24 cellular contexts compared by ENCODE assay signal in the genomic region with DNA sequence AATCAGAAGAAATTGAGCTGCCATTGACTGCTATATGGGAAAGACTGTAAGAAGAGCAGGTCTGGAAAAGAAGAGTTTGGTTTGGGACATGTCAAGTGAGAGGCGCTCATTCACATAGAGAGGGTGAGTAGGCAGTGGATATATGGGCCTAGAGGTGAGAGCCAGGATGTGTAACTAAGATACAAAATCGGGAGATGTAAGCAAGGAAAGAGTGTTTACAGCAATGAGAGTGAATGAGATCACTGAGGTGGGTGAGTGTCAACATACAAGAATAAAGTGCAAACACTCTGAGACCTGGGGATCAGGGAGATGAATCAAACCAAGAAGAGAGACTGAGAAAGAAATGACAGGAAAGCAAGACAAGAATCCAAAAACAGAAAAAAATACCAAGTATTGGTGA. TPM values are rescaled to one million over a fixed set of nuclear protein-coding genes. Genes with fewer than 3 reads are reported as not detected.
DNase-seq lines count a peak whose midpoint lies in the region; ATAC-seq and TF ChIP-seq lines count a peak whose summit lies in the region.
"Had no signal": no experiment of that assay in that cellular context is flagged by ENCODE, and none has a peak within 500 bp of the region (broad histone marks: within the 10 kb centered on the region; RNA-seq: fewer than 3 reads in every experiment).

No MANE protein-coding gene starts in this region.

- 55 to 74% (median 63%) methylated on average over 2 of the region's 2 CpGs for WGBS in stomach, 5 donors

- H3K9me3 ChIP-seq in CD4-positive, alpha-beta T cell (ENCODE audit: control insufficient read depth, low read length): no peaks in the 10 kb centered on the region
- no peaks in the 10 kb centered on the region for H3K9me3 ChIP-seq in stomach
- H3K9me3 ChIP-seq: heart right ventricle, right lobe of liver had no signal

- intact Hi-C loops in CD4-positive, alpha-beta T cell (cut with DNase I, micrococcal nuclease): no loop called here
- intact Hi-C loops in activated CD8-positive, alpha-beta T cell treated with anti-CD3 and anti-CD28 coated beads for 36 hours (cut with micrococcal nuclease): no loop called here
- intact Hi-C loops in stomach (cut with DNase I; ENCODE audit: low total_unique reads): no loop called here

- H3K27ac ChIP-seq in CD4-positive, alpha-beta T cell (ENCODE audit: low read depth, low read length): no peak overlapping the region
- no peak overlapping the region for H3K27ac ChIP-seq in stomach
- H3K27ac ChIP-seq: 22Rv1, dorsolateral prefrontal cortex, epithelial cell of prostate, GM23248, heart right ventricle, KMS-11, right lobe of liver had no signal

- DNase-seq in DMS53 (lab: John Stamatoyannopoulos, UW) (peak; percentile 24), DMS53 treated with DMSO at 0.1 percent for 48 hours (lab: John Stamatoyannopoulos, UW; ENCODE audit: unreplicated experiment) (no peak), naive B cell (no peak), D341Med (ENCODE audit: low spot score) (no peak), stomach (no peak)
- DNase-seq in CD4-positive, alpha-beta T cell: no peak
- DNase-seq in activated CD8-positive, alpha-beta T cell treated with anti-CD3 and anti-CD28 coated beads for 36 hours: no peak
- DNase-seq: activated CD4-positive, CD25-positive, alpha-beta regulatory T cell; activated gamma-delta T cell treated with Interleukin-2 at 50 U/mL for 16 hours; COR-L47; dorsolateral prefrontal cortex; GM23248; heart right ventricle; NCI-H146; NCI-H2171 treated with DMSO at 0.1 percent for 48 hours; NCI-H774; nephron progenitor cell; posterior cingulate gyrus; right lobe of liver had no signal

- no peak for ATAC-seq in CD4-positive, alpha-beta T cell (ENCODE audit: poor library complexity)
- no peak for ATAC-seq in activated CD8-positive, alpha-beta T cell treated with anti-CD3 and anti-CD28 coated beads for 36 hours
- ATAC-seq in naive B cell (ENCODE audit: low read depth in 2 of 2) (no peak), HG02763 (IDR thresholded peaks at IDR 0.05; ENCODE audit: unreplicated experiment) (no peak)
- ATAC-seq: heart right ventricle, right lobe of liver, SK-N-SH treated with all-trans-retinoic acid at 6 μM for 48 hours had no signal

- no peaks in the 10 kb centered on the region for H3K4me1 ChIP-seq in stomach
- H3K4me1 ChIP-seq: right lobe of liver had no signal

- H3K4me3 Mint-ChIP-seq in CD4-positive, alpha-beta T cell: peak overlapping the region; percentile 21
- H3K4me3 Mint-ChIP-seq in activated CD8-positive, alpha-beta T cell treated with anti-CD3 and anti-CD28 coated beads for 36 hours: no peak overlapping the region
- H3K4me3 Mint-ChIP-seq in naive B cell: peak overlapping the region in 3 of 8 donors; percentile 8 to 73 (median 29)
- H3K4me3 Mint-ChIP-seq: nephron progenitor cell had no signal

- TF ChIP-seq POLR2A in stomach (IDR thresholded peaks at IDR 0.05): no peak

- H3K4me3 ChIP-seq in stomach: no peak overlapping the region
- H3K4me3 ChIP-seq: dorsolateral prefrontal cortex, GM23248, heart right ventricle, right lobe of liver had no signal

- H3K27me3 Mint-ChIP-seq in CD4-positive, alpha-beta T cell: no peaks in the 10 kb centered on the region
- H3K27me3 Mint-ChIP-seq in activated CD8-positive, alpha-beta T cell treated with anti-CD3 and anti-CD28 coated beads for 36 hours: no peaks in the 10 kb centered on the region
- no peaks in the 10 kb centered on the region for H3K27me3 Mint-ChIP-seq in naive B cell

- no peaks in the 10 kb centered on the region for H3K27me3 ChIP-seq in CD4-positive, alpha-beta T cell (ENCODE audit: control insufficient read depth, insufficient read depth, low read length)
- H3K27me3 ChIP-seq in stomach: no peaks in the 10 kb centered on the region
- H3K27me3 ChIP-seq: dorsolateral prefrontal cortex, heart right ventricle, right lobe of liver had no signal

- peaks cover 87% of the 10 kb centered on the region for H3K4me1 Mint-ChIP-seq in CD4-positive, alpha-beta T cell (ENCODE audit: low read depth)
- peaks cover 62% of the 10 kb centered on the region for H3K4me1 Mint-ChIP-seq in activated CD8-positive, alpha-beta T cell treated with anti-CD3 and anti-CD28 coated beads for 36 hours (ENCODE audit: low read depth)
- H3K4me1 Mint-ChIP-seq in naive B cell: peaks cover 23 to 50% (median 48%) of the 10 kb centered on the region in 3 donors

- H3K36me3 Mint-ChIP-seq in CD4-positive, alpha-beta T cell (ENCODE audit: low read depth): peaks cover 74% of the 10 kb centered on the region
- peaks cover 53% of the 10 kb centered on the region for H3K36me3 Mint-ChIP-seq in activated CD8-positive, alpha-beta T cell treated with anti-CD3 and anti-CD28 coated beads for 36 hours (ENCODE audit: low read depth)
- peaks cover 6 to 25% of the 10 kb centered on the region in 2 donors for H3K36me3 Mint-ChIP-seq in naive B cell

- CTCF ChIA-PET in CD4-positive, alpha-beta T cell (lab: Charles Lee): no interaction called here
- CTCF ChIA-PET in activated CD8-positive, alpha-beta T cell treated with anti-CD3 and anti-CD28 coated beads for 36 hours (lab: Charles Lee): no interaction called here

- peak overlapping the region; percentile 29 for H3K27ac Mint-ChIP-seq in CD4-positive, alpha-beta T cell
- peak overlapping the region; percentile 80 for H3K27ac Mint-ChIP-seq in activated CD8-positive, alpha-beta T cell treated with anti-CD3 and anti-CD28 coated beads for 36 hours
- peak overlapping the region in 4 of 6 donors; percentile 9 to 81 (median 27) for H3K27ac Mint-ChIP-seq in naive B cell
- H3K27ac Mint-ChIP-seq: nephron progenitor cell had no signal

- no peak for TF ChIP-seq EP300 in stomach (IDR thresholded peaks at IDR 0.05)

- TF ChIP-seq CTCF in CD4-positive, alpha-beta T cell (IDR thresholded peaks at IDR 0.05): no peak
- TF ChIP-seq CTCF in activated CD8-positive, alpha-beta T cell treated with anti-CD3 and anti-CD28 coated beads for 36 hours (IDR thresholded peaks at IDR 0.05): no peak
- TF ChIP-seq CTCF in stomach (IDR thresholded peaks at IDR 0.05): no peak

- H3K36me3 ChIP-seq in stomach: no peaks in the 10 kb centered on the region
- H3K36me3 ChIP-seq: heart right ventricle, right lobe of liver had no signal

- H3K9me3 Mint-ChIP-seq in CD4-positive, alpha-beta T cell: no peaks in the 10 kb centered on the region
- H3K9me3 Mint-ChIP-seq in activated CD8-positive, alpha-beta T cell treated with anti-CD3 and anti-CD28 coated beads for 36 hours: peaks cover 1% of the 10 kb centered on the region
- H3K9me3 Mint-ChIP-seq in naive B cell: peaks cover 0 to 5% (median 0%) of the 10 kb centered on the region in 7 donors

- POLR2A ChIA-PET in CD4-positive, alpha-beta T cell (lab: Charles Lee): no interaction called here
- POLR2A ChIA-PET in activated CD8-positive, alpha-beta T cell treated with anti-CD3 and anti-CD28 coated beads for 36 hours (lab: Charles Lee): no interaction called here

RNA-seq across cellular contexts. Expression of gene RTRAF, which starts 58.0 kb away (rescaled TPM):
- 100 to 1,000 TPM; 155 to 157 TPM for total RNA-seq in CD4-positive, alpha-beta T cell
- 100 to 1,000 TPM; 230 to 235 TPM for total RNA-seq in activated CD8-positive, alpha-beta T cell treated with anti-CD3 and anti-CD28 coated beads for 36 hours
- polyA plus RNA-seq in naive B cell (ENCODE audit: low read depth in 6 of 6) (100 to 1,000 TPM in 5 of 6 donors, 10 to 100 TPM in 1; 95.0 to 184 (median 171) TPM), stomach (100 to 1,000 TPM; 142 to 202 (median 171) TPM)
- total RNA-seq in stomach: 100 to 1,000 TPM in 2 of 5 donors, 10 to 100 TPM in 2, 1 to 10 TPM in 1; 4.9 to 196 (median 72.0) TPM

Comparison
In these comparisons a context has a peak if more than half of its experiments do, and no peak if none do; other contexts are left out.
1. H3K27ac Mint-ChIP-seq: peak in every context shown above with its lines; median percentile 80 in activated CD8-positive, alpha-beta T cell treated with anti-CD3 and anti-CD28 coated beads for 36 hours; 29 in CD4-positive, alpha-beta T cell; 27 in naive B cell.